10 cellular contexts compared by ENCODE assay signal in the genomic region with DNA sequence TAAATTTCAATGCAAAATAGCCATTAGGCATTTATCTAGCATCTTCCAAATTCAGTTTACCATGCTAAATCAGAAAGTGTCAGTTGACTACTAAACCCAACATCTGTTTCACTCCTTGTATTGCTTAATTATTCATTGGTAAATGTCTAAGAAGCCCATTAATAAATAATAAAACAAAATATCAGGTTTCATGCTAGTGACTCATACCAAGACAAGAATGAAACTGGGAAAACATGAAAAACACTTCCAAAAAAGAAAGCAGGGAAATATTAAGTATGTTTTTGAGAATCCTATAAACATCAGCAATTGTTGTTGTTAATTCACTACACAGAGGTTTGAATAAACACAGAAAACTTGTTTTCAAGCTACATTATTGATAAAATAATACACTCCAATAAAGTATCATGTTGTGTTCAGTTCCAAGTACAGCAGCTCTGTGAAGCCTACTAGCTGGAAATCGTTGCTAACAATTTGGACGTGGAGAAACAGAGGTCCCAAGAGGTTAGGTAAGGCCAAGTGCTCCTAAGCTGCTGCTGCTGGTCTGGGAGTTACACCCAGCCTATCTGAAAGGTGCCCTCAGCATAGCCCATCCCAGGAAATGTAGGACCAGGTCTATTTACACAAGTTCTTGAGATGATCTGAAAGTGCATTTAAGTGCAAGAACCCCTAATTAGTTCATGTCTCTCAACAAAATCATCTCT.
DNase-seq lines count a peak whose midpoint lies in the region; ATAC-seq and TF ChIP-seq lines count a peak whose summit lies in the region.
"Had no signal": no experiment of that assay in that cellular context is flagged by ENCODE, and none has a peak within 500 bp of the region (broad histone marks: within the 10 kb centered on the region; RNA-seq: fewer than 3 reads in every experiment).

No MANE protein-coding gene starts in this region.

- H3K4me1 ChIP-seq in adipocyte (ENCODE audit: control insufficient read depth, insufficient read depth, low read length), result peaks cover 43% of the 10 kb centered on the region
- H3K4me1 ChIP-seq in left ventricle myocardium inferior, result peaks cover 71% of the 10 kb centered on the region
- H3K4me1 ChIP-seq in thymus (ENCODE audit: control insufficient read depth, insufficient read depth, low read length), result peaks cover 7% of the 10 kb centered on the region

- ATAC-seq in left lobe of liver (no peak), GM18870 (IDR thresholded peaks at IDR 0.05; ENCODE audit: unreplicated experiment) (no peak)

- H3K27ac ChIP-seq in left ventricle myocardium inferior (replicated peaks) (peak overlapping the region; percentile 59), thymus (ENCODE audit: low read depth) (peak overlapping the region; percentile 47)

- intact Hi-C loops in left ventricle myocardium inferior (cut with micrococcal nuclease), result no loop called here

- no peaks in the 10 kb centered on the region for H3K36me3 ChIP-seq in adipocyte (ENCODE audit: control insufficient read depth, insufficient read depth, low read length, severe bottlenecking)
- no peaks in the 10 kb centered on the region for H3K36me3 ChIP-seq in left ventricle myocardium inferior
- H3K36me3 ChIP-seq in thymus (ENCODE audit: control insufficient read depth, insufficient read depth), result no peaks in the 10 kb centered on the region
- H3K36me3 ChIP-seq: ovary had no signal

- DNase-seq in HPDE6-E6E7 (ENCODE audit: extremely low spot score) (peak; percentile 23), adipocyte (ENCODE audit: low read depth) (peak; percentile 42), left ventricle myocardium inferior (no peak), left lobe of liver (ENCODE audit: low spot score) (no peak), Ammon's horn (ENCODE audit: low spot score) (no peak)
- DNase-seq: activated T-cell treated with anti-CD3 and anti-CD28 coated beads, Interleukin-2, amount 50 U/mL, for 24 hours; ovary; SW 1271 had no signal

- H3K9me3 ChIP-seq in adipocyte (ENCODE audit: control insufficient read depth, low read length) (no peaks in the 10 kb centered on the region), left ventricle myocardium inferior (replicated peaks) (no peaks in the 10 kb centered on the region), thymus (ENCODE audit: control insufficient read depth) (no peaks in the 10 kb centered on the region)
- H3K9me3 ChIP-seq: ovary had no signal

- H3K27me3 ChIP-seq in adipocyte (replicated peaks; ENCODE audit: control insufficient read depth, insufficient read depth, low read length), result no peaks in the 10 kb centered on the region
- no peaks in the 10 kb centered on the region for H3K27me3 ChIP-seq in left ventricle myocardium inferior (ENCODE audit: low read depth)
- no peaks in the 10 kb centered on the region for H3K27me3 ChIP-seq in thymus (ENCODE audit: control insufficient read depth, insufficient read depth)
- H3K27me3 ChIP-seq: ovary had no signal

- TF ChIP-seq CTCF in left ventricle myocardium inferior (IDR thresholded peaks at IDR 0.05; ENCODE audit: borderline replicate concordance), result no peak

- H3K9ac ChIP-seq in adipocyte (ENCODE audit: low read length), result peak overlapping the region; percentile 28

- H3K4me3 ChIP-seq in adipocyte (ENCODE audit: low read length) (peak overlapping the region; percentile 68), left ventricle myocardium inferior (no peak overlapping the region), thymus (ENCODE audit: low read length) (no peak overlapping the region)
- H3K4me3 ChIP-seq: ovary had no signal

- 77% methylated on average over 2 of the region's 2 CpGs for WGBS in thymus

Comparison
In these comparisons a context has a peak if more than half of its experiments do, and no peak if none do; other contexts are left out.
1. DNase-seq: peak in HPDE6-E6E7 (single experiment) and adipocyte (single experiment); none in left ventricle myocardium inferior (single experiment), left lobe of liver (single experiment) and Ammon's horn (single experiment).